In the genomic region with DNA sequence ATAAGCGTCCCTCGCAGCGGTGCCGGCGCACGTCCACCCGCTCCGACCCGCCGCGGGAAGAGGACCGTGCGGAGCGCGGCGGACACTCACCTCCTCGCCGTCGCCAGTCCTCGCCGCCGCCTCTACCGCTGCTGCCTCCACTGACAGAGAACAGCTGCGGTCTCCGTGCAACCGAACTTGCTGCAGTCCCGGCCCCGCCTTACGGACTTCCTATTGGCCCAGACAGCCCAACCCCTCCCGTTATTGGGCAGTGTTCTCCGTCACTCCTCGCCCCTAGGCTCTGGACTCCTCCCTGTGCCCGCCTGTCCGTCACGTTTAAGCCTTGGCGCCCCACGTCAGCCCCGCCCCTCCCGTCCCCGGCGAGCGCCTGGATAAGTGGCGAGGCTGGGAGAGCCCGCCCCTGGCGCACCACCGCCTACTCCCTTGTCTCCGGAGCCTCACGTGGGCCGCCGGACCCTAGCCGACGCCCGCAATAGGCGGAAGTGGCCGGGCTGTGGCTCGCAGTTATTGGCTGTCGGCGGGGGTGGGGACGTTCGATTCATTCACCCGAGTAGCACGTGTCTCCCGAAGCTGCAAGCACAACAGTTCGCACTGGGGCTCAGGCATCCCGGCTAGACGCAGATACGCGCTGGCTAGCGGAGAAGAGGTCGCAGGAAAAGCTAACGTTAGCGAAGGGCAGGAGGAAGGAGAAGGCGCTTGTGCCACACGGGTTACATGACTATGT, we compare ENCODE assay signal across 1 cellular context.
TF ChIP-seq lines count a peak whose summit lies in the region.

A gene with protein sequence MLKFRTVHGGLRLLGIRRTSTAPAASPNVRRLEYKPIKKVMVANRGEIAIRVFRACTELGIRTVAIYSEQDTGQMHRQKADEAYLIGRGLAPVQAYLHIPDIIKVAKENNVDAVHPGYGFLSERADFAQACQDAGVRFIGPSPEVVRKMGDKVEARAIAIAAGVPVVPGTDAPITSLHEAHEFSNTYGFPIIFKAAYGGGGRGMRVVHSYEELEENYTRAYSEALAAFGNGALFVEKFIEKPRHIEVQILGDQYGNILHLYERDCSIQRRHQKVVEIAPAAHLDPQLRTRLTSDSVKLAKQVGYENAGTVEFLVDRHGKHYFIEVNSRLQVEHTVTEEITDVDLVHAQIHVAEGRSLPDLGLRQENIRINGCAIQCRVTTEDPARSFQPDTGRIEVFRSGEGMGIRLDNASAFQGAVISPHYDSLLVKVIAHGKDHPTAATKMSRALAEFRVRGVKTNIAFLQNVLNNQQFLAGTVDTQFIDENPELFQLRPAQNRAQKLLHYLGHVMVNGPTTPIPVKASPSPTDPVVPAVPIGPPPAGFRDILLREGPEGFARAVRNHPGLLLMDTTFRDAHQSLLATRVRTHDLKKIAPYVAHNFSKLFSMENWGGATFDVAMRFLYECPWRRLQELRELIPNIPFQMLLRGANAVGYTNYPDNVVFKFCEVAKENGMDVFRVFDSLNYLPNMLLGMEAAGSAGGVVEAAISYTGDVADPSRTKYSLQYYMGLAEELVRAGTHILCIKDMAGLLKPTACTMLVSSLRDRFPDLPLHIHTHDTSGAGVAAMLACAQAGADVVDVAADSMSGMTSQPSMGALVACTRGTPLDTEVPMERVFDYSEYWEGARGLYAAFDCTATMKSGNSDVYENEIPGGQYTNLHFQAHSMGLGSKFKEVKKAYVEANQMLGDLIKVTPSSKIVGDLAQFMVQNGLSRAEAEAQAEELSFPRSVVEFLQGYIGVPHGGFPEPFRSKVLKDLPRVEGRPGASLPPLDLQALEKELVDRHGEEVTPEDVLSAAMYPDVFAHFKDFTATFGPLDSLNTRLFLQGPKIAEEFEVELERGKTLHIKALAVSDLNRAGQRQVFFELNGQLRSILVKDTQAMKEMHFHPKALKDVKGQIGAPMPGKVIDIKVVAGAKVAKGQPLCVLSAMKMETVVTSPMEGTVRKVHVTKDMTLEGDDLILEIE (minus strand): TSS at position 152 of the 724 bp plus-strand sequence. CDS start 86,224 bp downstream, outside the sequence.

TF ChIP-seq in H1, 55 proteins besides CTCF, POLR2A, EP300 and RAD21:
- TF ChIP-seq GABPA (IDR thresholded peaks at IDR 0.05; ENCODE audit: borderline replicate concordance, insufficient read depth, low read length) (no peak; the same call in 1 of the 2 replicates), SIN3A (conservative IDR thresholded peaks at IDR 0.05 in 1 of 2, IDR thresholded peaks at IDR 0.05 in 1 of 2; ENCODE audit: low read depth in 1 of 2, low read length in 2 of 2) (peak; percentile 96 to 99), CREB1 (IDR thresholded peaks at IDR 0.05) (peak; percentile 73), EGR1 (IDR thresholded peaks at IDR 0.05; ENCODE audit: borderline replicate concordance, low read depth, low read length) (peak; percentile 44; the same call in 1 of the 2 replicates), SP2 (IDR thresholded peaks at IDR 0.05; ENCODE audit: low read length) (peak; percentile 71), SP1 (IDR thresholded peaks at IDR 0.05; ENCODE audit: low read depth, low read length) (peak; percentile 96), GTF2F1 (IDR thresholded peaks at IDR 0.05; ENCODE audit: borderline replicate concordance, low read depth, low read length) (no peak), KDM4A (IDR thresholded peaks at IDR 0.05; ENCODE audit: low read depth, low read length, severe bottlenecking) (peak; percentile 89), CEBPB (IDR thresholded peaks at IDR 0.05; ENCODE audit: low read depth, low read length) (no peak), TCF12 (IDR thresholded peaks at IDR 0.05; ENCODE audit: low read depth, low read length) (peak; percentile 66; the same call in 1 of the 2 replicates), RXRA (IDR thresholded peaks at IDR 0.05; ENCODE audit: insufficient read depth, low read depth, low read length) (no peak), TBP (IDR thresholded peaks at IDR 0.05; ENCODE audit: low read depth, low read length) (peak; percentile 69), KDM5A (IDR thresholded peaks at IDR 0.05; ENCODE audit: low read length) (no peak), ASH2L (IDR thresholded peaks at IDR 0.05; ENCODE audit: low read length) (peak; percentile 75), HDAC2 (IDR thresholded peaks at IDR 0.05; ENCODE audit: borderline replicate concordance in 1 of 2, low read depth in 2 of 2, low read length in 2 of 2) (peak; percentile 41 to 96; a peak in 2 of 4 replicates), PHF8 (conservative IDR thresholded peaks at IDR 0.05; ENCODE audit: low read depth, low read length) (peak; percentile 79; the same call in 1 of the 2 replicates), SIX5 (IDR thresholded peaks at IDR 0.05; ENCODE audit: low read depth, low read length) (no peak), RBBP5 (IDR thresholded peaks at IDR 0.05; ENCODE audit: borderline replicate concordance, low read depth, low read length) (0 out of 2 replicates have a peak, but pooled peaks have one; percentile 51), TAF1 (IDR thresholded peaks at IDR 0.05; ENCODE audit: low read depth, low read length) (peak; percentile 79), CBX8 (IDR thresholded peaks at IDR 0.05; ENCODE audit: borderline replicate concordance, low read depth, low read length) (no peak), SIRT6 (IDR thresholded peaks at IDR 0.05; ENCODE audit: low read length) (no peak), POLR2AphosphoS5 (IDR thresholded peaks at IDR 0.05; ENCODE audit: low read depth, low read length) (peak; percentile 79), NANOG (IDR thresholded peaks at IDR 0.05; ENCODE audit: insufficient read depth, low read depth, low read length, poor library complexity, severe bottlenecking) (peak; percentile 40), TEAD4 (IDR thresholded peaks at IDR 0.05; ENCODE audit: low read depth, low read length) (no peak), RNF2 (IDR thresholded peaks at IDR 0.05; ENCODE audit: borderline replicate concordance, low read depth, low read length, missing control alignments, poor library complexity, severe bottlenecking) (no peak), CHD2 (IDR thresholded peaks at IDR 0.05; ENCODE audit: low read length) (peak; percentile 82), BRCA1 (IDR thresholded peaks at IDR 0.05; ENCODE audit: low read depth, low read length) (no peak), SAP30 (IDR thresholded peaks at IDR 0.05; ENCODE audit: insufficient read depth, insufficient replicate concordance, low read length) (no peak)
- TF ChIP-seq, protein P1, sequence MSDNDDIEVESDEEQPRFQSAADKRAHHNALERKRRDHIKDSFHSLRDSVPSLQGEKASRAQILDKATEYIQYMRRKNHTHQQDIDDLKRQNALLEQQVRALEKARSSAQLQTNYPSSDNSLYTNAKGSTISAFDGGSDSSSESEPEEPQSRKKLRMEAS (IDR thresholded peaks at IDR 0.05) = peak; percentile 99
- TF ChIP-seq, protein P2, sequence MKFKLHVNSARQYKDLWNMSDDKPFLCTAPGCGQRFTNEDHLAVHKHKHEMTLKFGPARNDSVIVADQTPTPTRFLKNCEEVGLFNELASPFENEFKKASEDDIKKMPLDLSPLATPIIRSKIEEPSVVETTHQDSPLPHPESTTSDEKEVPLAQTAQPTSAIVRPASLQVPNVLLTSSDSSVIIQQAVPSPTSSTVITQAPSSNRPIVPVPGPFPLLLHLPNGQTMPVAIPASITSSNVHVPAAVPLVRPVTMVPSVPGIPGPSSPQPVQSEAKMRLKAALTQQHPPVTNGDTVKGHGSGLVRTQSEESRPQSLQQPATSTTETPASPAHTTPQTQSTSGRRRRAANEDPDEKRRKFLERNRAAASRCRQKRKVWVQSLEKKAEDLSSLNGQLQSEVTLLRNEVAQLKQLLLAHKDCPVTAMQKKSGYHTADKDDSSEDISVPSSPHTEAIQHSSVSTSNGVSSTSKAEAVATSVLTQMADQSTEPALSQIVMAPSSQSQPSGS (IDR thresholded peaks at IDR 0.05; ENCODE audit: low read length) = no peak
- TF ChIP-seq, protein P3, sequence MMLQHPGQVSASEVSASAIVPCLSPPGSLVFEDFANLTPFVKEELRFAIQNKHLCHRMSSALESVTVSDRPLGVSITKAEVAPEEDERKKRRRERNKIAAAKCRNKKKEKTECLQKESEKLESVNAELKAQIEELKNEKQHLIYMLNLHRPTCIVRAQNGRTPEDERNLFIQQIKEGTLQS (IDR thresholded peaks at IDR 0.05; ENCODE audit: insufficient read depth, low read depth, low read length) = peak; percentile 69; the same call in 1 of the 2 replicates
- TF ChIP-seq, protein P4, sequence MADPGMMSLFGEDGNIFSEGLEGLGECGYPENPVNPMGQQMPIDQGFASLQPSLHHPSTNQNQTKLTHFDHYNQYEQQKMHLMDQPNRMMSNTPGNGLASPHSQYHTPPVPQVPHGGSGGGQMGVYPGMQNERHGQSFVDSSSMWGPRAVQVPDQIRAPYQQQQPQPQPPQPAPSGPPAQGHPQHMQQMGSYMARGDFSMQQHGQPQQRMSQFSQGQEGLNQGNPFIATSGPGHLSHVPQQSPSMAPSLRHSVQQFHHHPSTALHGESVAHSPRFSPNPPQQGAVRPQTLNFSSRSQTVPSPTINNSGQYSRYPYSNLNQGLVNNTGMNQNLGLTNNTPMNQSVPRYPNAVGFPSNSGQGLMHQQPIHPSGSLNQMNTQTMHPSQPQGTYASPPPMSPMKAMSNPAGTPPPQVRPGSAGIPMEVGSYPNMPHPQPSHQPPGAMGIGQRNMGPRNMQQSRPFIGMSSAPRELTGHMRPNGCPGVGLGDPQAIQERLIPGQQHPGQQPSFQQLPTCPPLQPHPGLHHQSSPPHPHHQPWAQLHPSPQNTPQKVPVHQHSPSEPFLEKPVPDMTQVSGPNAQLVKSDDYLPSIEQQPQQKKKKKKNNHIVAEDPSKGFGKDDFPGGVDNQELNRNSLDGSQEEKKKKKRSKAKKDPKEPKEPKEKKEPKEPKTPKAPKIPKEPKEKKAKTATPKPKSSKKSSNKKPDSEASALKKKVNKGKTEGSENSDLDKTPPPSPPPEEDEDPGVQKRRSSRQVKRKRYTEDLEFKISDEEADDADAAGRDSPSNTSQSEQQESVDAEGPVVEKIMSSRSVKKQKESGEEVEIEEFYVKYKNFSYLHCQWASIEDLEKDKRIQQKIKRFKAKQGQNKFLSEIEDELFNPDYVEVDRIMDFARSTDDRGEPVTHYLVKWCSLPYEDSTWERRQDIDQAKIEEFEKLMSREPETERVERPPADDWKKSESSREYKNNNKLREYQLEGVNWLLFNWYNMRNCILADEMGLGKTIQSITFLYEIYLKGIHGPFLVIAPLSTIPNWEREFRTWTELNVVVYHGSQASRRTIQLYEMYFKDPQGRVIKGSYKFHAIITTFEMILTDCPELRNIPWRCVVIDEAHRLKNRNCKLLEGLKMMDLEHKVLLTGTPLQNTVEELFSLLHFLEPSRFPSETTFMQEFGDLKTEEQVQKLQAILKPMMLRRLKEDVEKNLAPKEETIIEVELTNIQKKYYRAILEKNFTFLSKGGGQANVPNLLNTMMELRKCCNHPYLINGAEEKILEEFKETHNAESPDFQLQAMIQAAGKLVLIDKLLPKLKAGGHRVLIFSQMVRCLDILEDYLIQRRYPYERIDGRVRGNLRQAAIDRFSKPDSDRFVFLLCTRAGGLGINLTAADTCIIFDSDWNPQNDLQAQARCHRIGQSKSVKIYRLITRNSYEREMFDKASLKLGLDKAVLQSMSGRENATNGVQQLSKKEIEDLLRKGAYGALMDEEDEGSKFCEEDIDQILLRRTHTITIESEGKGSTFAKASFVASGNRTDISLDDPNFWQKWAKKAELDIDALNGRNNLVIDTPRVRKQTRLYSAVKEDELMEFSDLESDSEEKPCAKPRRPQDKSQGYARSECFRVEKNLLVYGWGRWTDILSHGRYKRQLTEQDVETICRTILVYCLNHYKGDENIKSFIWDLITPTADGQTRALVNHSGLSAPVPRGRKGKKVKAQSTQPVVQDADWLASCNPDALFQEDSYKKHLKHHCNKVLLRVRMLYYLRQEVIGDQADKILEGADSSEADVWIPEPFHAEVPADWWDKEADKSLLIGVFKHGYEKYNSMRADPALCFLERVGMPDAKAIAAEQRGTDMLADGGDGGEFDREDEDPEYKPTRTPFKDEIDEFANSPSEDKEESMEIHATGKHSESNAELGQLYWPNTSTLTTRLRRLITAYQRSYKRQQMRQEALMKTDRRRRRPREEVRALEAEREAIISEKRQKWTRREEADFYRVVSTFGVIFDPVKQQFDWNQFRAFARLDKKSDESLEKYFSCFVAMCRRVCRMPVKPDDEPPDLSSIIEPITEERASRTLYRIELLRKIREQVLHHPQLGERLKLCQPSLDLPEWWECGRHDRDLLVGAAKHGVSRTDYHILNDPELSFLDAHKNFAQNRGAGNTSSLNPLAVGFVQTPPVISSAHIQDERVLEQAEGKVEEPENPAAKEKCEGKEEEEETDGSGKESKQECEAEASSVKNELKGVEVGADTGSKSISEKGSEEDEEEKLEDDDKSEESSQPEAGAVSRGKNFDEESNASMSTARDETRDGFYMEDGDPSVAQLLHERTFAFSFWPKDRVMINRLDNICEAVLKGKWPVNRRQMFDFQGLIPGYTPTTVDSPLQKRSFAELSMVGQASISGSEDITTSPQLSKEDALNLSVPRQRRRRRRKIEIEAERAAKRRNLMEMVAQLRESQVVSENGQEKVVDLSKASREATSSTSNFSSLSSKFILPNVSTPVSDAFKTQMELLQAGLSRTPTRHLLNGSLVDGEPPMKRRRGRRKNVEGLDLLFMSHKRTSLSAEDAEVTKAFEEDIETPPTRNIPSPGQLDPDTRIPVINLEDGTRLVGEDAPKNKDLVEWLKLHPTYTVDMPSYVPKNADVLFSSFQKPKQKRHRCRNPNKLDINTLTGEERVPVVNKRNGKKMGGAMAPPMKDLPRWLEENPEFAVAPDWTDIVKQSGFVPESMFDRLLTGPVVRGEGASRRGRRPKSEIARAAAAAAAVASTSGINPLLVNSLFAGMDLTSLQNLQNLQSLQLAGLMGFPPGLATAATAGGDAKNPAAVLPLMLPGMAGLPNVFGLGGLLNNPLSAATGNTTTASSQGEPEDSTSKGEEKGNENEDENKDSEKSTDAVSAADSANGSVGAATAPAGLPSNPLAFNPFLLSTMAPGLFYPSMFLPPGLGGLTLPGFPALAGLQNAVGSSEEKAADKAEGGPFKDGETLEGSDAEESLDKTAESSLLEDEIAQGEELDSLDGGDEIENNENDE (IDR thresholded peaks at IDR 0.05; ENCODE audit: insufficient replicate concordance, low read length) = no peak
- TF ChIP-seq, protein P5, sequence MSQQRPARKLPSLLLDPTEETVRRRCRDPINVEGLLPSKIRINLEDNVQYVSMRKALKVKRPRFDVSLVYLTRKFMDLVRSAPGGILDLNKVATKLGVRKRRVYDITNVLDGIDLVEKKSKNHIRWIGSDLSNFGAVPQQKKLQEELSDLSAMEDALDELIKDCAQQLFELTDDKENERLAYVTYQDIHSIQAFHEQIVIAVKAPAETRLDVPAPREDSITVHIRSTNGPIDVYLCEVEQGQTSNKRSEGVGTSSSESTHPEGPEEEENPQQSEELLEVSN (IDR thresholded peaks at IDR 0.05) = peak; percentile 97
- TF ChIP-seq, protein P6, sequence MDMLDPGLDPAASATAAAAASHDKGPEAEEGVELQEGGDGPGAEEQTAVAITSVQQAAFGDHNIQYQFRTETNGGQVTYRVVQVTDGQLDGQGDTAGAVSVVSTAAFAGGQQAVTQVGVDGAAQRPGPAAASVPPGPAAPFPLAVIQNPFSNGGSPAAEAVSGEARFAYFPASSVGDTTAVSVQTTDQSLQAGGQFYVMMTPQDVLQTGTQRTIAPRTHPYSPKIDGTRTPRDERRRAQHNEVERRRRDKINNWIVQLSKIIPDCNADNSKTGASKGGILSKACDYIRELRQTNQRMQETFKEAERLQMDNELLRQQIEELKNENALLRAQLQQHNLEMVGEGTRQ (IDR thresholded peaks at IDR 0.05; ENCODE audit: low read length) = peak; percentile 90
TF ChIP-seq in H1: peak in this region for 20.
